ENCODE assay signal across 19 cellular contexts in genomic region chr17:62732125-62732524, GRCh38.
"Had no signal": no experiment of that assay in that cellular context is flagged by ENCODE, and none has a peak within 500 bp of the region (broad histone marks: within the 10 kb centered on the region; RNA-seq: fewer than 3 reads in every experiment).

No MANE protein-coding gene starts in this region.

- H3K36me3 ChIP-seq: adrenal gland, spleen, thoracic aorta, upper lobe of right lung had no signal

- H3K9me3 Mint-ChIP-seq: activated naive CD4-positive, alpha-beta T cell treated with anti-CD3 and anti-CD28 coated beads, Interleukin-2, amount 50 U/mL, for 24 hours; naive thymus-derived CD8-positive, alpha-beta T cell; stimulated activated memory B cell treated with anti-CD40 and anti-IgM and Interleukin-4, amounts not matched to agents 10 μg/mL and 1 μg/mL and 100 μg/mL, for 72 hours; T-cell had no signal

- DNase-seq: activated CD4-positive, alpha-beta T cell treated with anti-CD3 and anti-CD28 coated beads, Interleukin-2, amount 10 ng/mL, durations not matched to agents 24 days and 14 days; activated CD4-positive, CD25-positive, alpha-beta regulatory T cell; activated CD8-positive, alpha-beta memory T cell treated with anti-CD3 and anti-CD28 coated beads, Interleukin-2, amount 50 U/mL, for 48 hours; activated gamma-delta T cell; activated T-cell treated with anti-CD3 and anti-CD28 coated beads, Interleukin-2, amount 50 U/mL, for 48 hours; adrenal gland; dermis blood vessel endothelial cell; effector memory CD4-positive, alpha-beta T cell; mesenchymal stem cell; naive thymus-derived CD8-positive, alpha-beta T cell; occipital lobe; retina; spleen; stimulated activated CD4-positive, alpha-beta T cell treated with anti-CD3 and anti-CD28 coated beads, Interleukin-4, amount 100 ng/mL, for 4 hours; T-cell; upper lobe of right lung had no signal

- H3K27me3 ChIP-seq: adrenal gland, upper lobe of right lung had no signal

- H3K27ac ChIP-seq: adrenal gland, spleen, thoracic aorta, upper lobe of right lung had no signal

- H3K9me3 ChIP-seq: adrenal gland, spleen, thoracic aorta, upper lobe of right lung had no signal

- H3K27me3 Mint-ChIP-seq: T-cell had no signal

- H3K4me3 ChIP-seq: adrenal gland, spleen, thoracic aorta, upper lobe of right lung had no signal

- ATAC-seq: naive thymus-derived CD8-positive, alpha-beta T cell; stimulated activated memory B cell treated with anti-CD40 and anti-IgM and Interleukin-4, amounts not matched to agents 10 μg/mL and 1 μg/mL and 100 μg/mL, for 72 hours; T-cell; upper lobe of right lung had no signal

- H3K4me3 Mint-ChIP-seq: activated CD4-positive, alpha-beta T cell treated with anti-CD3 and anti-CD28 coated beads, Interleukin-2, amount 10 ng/mL, durations not matched to agents 24 days and 14 days; activated naive CD4-positive, alpha-beta T cell treated with anti-CD3 and anti-CD28 coated beads, Interleukin-2, amount 50 U/mL, for 24 hours; naive thymus-derived CD8-positive, alpha-beta T cell; stimulated activated memory B cell treated with anti-CD40 and anti-IgM and Interleukin-4, amounts not matched to agents 10 μg/mL and 1 μg/mL and 100 μg/mL, for 72 hours; T-cell had no signal

- H3K27ac Mint-ChIP-seq: activated CD4-positive, alpha-beta T cell treated with anti-CD3 and anti-CD28 coated beads, Interleukin-2, amount 10 ng/mL, durations not matched to agents 24 days and 14 days; activated naive CD4-positive, alpha-beta T cell treated with anti-CD3 and anti-CD28 coated beads, Interleukin-2, amount 50 U/mL, for 24 hours; naive thymus-derived CD8-positive, alpha-beta T cell; stimulated activated memory B cell treated with anti-CD40 and anti-IgM and Interleukin-4, amounts not matched to agents 10 μg/mL and 1 μg/mL and 100 μg/mL, for 72 hours; T-cell had no signal

- H3K36me3 Mint-ChIP-seq: activated naive CD4-positive, alpha-beta T cell treated with anti-CD3 and anti-CD28 coated beads, Interleukin-2, amount 50 U/mL, for 24 hours; stimulated activated memory B cell treated with anti-CD40 and anti-IgM and Interleukin-4, amounts not matched to agents 10 μg/mL and 1 μg/mL and 100 μg/mL, for 72 hours; T-cell had no signal

- H3K4me1 ChIP-seq: adrenal gland, upper lobe of right lung had no signal

- H3K4me1 Mint-ChIP-seq: activated CD4-positive, alpha-beta T cell treated with anti-CD3 and anti-CD28 coated beads, Interleukin-2, amount 10 ng/mL, durations not matched to agents 24 days and 14 days; activated naive CD4-positive, alpha-beta T cell treated with anti-CD3 and anti-CD28 coated beads, Interleukin-2, amount 50 U/mL, for 24 hours; T-cell had no signal
